ENCODE assay signal across 12 cellular contexts in the genomic region with DNA sequence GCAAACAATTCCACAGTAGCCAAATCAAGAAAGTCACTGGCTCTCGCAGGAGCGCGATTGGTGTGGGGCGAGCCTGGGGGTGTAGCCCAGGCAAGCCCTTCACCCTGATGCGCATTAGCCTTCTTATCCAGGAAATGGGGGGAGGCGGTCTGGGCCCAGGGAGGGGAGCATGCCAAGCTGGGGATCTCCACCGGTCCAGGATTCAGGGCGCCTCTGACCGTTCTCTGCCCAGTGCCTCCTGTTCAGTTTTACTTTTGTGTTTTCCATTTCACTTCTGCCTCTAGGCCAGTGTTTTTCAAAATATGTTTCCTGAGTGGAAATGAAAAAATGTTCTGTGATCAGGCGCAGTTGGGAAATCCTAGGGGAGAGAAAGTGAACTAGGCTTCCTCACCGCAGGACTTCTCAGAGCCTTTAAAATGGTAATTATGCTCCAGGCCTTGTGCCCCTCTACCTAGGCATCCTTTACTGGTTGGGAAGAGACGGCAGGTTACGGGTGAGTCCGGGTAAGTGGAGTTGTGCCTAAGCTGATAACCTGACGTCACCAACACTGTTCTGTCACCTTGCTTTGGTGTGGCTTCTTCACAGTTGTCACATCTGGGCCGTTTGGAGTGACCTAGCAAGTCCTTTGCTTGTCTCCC. TPM values are rescaled to one million over a fixed set of nuclear protein-coding genes. Genes with fewer than 3 reads are reported as not detected.
A peak's percentile ranks its signal among the peaks of the same experiment; 100 is the strongest.
DNase-seq lines count a peak whose midpoint lies in the region; ATAC-seq, FAIRE-seq and TF ChIP-seq lines count a peak whose summit lies in the region.
"Had no signal": no experiment of that assay in that cellular context is flagged by ENCODE, and none has a peak within 500 bp of the region (broad histone marks: within the 10 kb centered on the region; RNA-seq: fewer than 3 reads in every experiment).

No MANE protein-coding gene starts in this region.

- no peak overlapping the region for H3K4me3 Mint-ChIP-seq in activated T-cell treated with anti-CD3 and anti-CD28 coated beads, Interleukin-2, amount 50 U/mL, for 4 hours

- H2AFZ ChIP-seq in K562 (ENCODE audit: low read depth, low read length), result no peak overlapping the region

- H3K9me3 ChIP-seq in K562 (replicated peaks; ENCODE audit: control insufficient read depth, insufficient read depth, low read depth, low read length), result no peaks in the 10 kb centered on the region
- no peaks in the 10 kb centered on the region for H3K9me3 ChIP-seq in thyroid gland

- H3K9ac ChIP-seq in K562 (ENCODE audit: insufficient read depth in 1 of 2, low read depth in 2 of 2, low read length in 2 of 2), result peak overlapping the region in 1 of 2 experiments; percentile 65; a peak in 1 of 4 replicates

- no peak for DNase-seq in activated T-cell treated with anti-CD3 and anti-CD28 coated beads, Interleukin-2, amount 50 U/mL, for 4 hours
- DNase-seq in activated T-cell treated with anti-CD3 and anti-CD28 coated beads for 4 hours, result no peak
- no peak for DNase-seq in K562 (ENCODE audit: extremely low read depth in 1 of 4, low spot score in 3 of 4)
- DNase-seq in lung microvascular endothelial cell (ENCODE audit: low read depth in 2 of 2), result peak; percentile 46 to 80
- DNase-seq in thyroid gland, result no peak
- no peak for DNase-seq in effector CD8-positive, alpha-beta T cell (lab: John Stamatoyannopoulos, UW)
- no peak for DNase-seq in HTR-8/SVneo (ENCODE audit: insufficient read length, low spot score)
- DNase-seq: activated gamma-delta T cell treated with Interleukin-2 at 50 U/mL for 16 hours, NCI-H1436, NCI-H748 treated with DMSO at 0.1 percent for 48 hours had no signal

- in situ Hi-C loops in K562 (cut with MboI), result no loop called here

- peak; percentile 30 to 41 for ATAC-seq in activated T-cell treated with anti-CD3 and anti-CD28 coated beads, Interleukin-2, amount 50 U/mL, for 4 hours
- ATAC-seq in K562 (no peak), GM19328 (IDR thresholded peaks at IDR 0.05; ENCODE audit: unreplicated experiment) (no peak)

- H3K27ac ChIP-seq in K562 (ENCODE audit: extremely low read depth, low read depth, low read length), result no peak overlapping the region
- H3K27ac ChIP-seq in thyroid gland, result peak overlapping the region in 2 of 3 donors; percentile 55 to 71
- H3K27ac ChIP-seq: epithelial cell of prostate had no signal

- TF ChIP-seq EP300 in K562 (IDR thresholded peaks at IDR 0.05; ENCODE audit: low read length), result no peak

- TF ChIP-seq POLR2A in K562 (conservative IDR thresholded peaks at IDR 0.05) (no peak), thyroid gland (IDR thresholded peaks at IDR 0.05) (no peak)

- H3K79me2 ChIP-seq in K562 (ENCODE audit: control insufficient read depth, insufficient read depth, low read length), result peaks cover 45% of the 10 kb centered on the region

- H3K36me3 ChIP-seq in K562 (ENCODE audit: control insufficient read depth, insufficient read depth, low read length) (peaks cover 26% of the 10 kb centered on the region; the same call in 2 of the 3 replicates), thyroid gland (no peaks in the 10 kb centered on the region)

- BruUV-seq in K562 (replicated peaks; lab: Mats Ljungman, UMichigan), result no TSS peak

- H3K4me3 ChIP-seq in K562 (no peak overlapping the region), thyroid gland (replicated peaks in 1 of 3) (no peak overlapping the region)

- TF ChIP-seq CTCF in K562 (IDR thresholded peaks at IDR 0.05 in 2 of 3, conservative IDR thresholded peaks at IDR 0.05 in 1 of 3; ENCODE audit: insufficient read depth in 2 of 3, low read depth in 1 of 3, low read length in 3 of 3), result no peak
- TF ChIP-seq CTCF in thyroid gland (IDR thresholded peaks at IDR 0.05), result no peak

- peaks cover 7% of the 10 kb centered on the region for H3K9me1 ChIP-seq in K562 (ENCODE audit: control insufficient read depth, insufficient read depth, low read length)

- no peak for TF ChIP-seq RAD21 in K562 (CRISPR knock-in tag; conservative IDR thresholded peaks at IDR 0.05 in 1 of 2, IDR thresholded peaks at IDR 0.05 in 1 of 2)

- 83% methylated on average over 16 of the region's 16 CpGs for WGBS in K562 (ENCODE audit: insufficient coverage, low coverage, missing lambda C conversion rate)
- WGBS in thyroid gland, 2 donors, result 81 to 89% methylated on average over 16 of the region's 16 CpGs

- H3K4me1 ChIP-seq in K562 (replicated peaks in 1 of 2; ENCODE audit: control insufficient read depth in 2 of 2, insufficient read depth in 2 of 2, low read length in 2 of 2) (peaks cover 3 to 22% of the 10 kb centered on the region in 2 experiments; a peak in 4 of 5 replicates), thyroid gland (peaks cover 48 to 86% of the 10 kb centered on the region in 2 donors)

- FAIRE-seq in K562 (lab: Jason Lieb, UNC) (no peak), HTR-8/SVneo (lab: Jason Lieb, UNC) (no peak)

- H4K20me1 ChIP-seq in K562 (replicated peaks; ENCODE audit: control insufficient read depth, insufficient read depth, low read length), result peaks cover 19% of the 10 kb centered on the region

- POLR2A ChIA-PET in K562 (lab: Yijun Ruan, JAX), result interaction anchor here (0.6 to 1.1 kb wide), 3 partner anchors 11 to 166 kb away, joined by 3 to 5 read pairs (median 3); no protein-coding TSS in a partner anchor

- no peaks in the 10 kb centered on the region for H3K27me3 Mint-ChIP-seq in activated T-cell treated with anti-CD3 and anti-CD28 coated beads, Interleukin-2, amount 50 U/mL, for 4 hours (ENCODE audit: low read depth)

- H3K4me1 Mint-ChIP-seq in activated T-cell treated with anti-CD3 and anti-CD28 coated beads, Interleukin-2, amount 50 U/mL, for 4 hours (ENCODE audit: low read depth), result peaks cover 59% of the 10 kb centered on the region

- CTCF ChIA-PET in K562 (lab: Yijun Ruan, JAX; ENCODE audit: low intra/inter-chr PET ratio), result no interaction called here

- H3K36me3 Mint-ChIP-seq in activated T-cell treated with anti-CD3 and anti-CD28 coated beads, Interleukin-2, amount 50 U/mL, for 4 hours (ENCODE audit: insufficient read depth), result no peaks in the 10 kb centered on the region

- H3K27me3 ChIP-seq in K562 (ENCODE audit: control insufficient read depth in 2 of 2, insufficient read depth in 2 of 2, low read length in 2 of 2) (no peaks in the 10 kb centered on the region), thyroid gland (no peaks in the 10 kb centered on the region)

- H3K4me2 ChIP-seq in K562 (ENCODE audit: insufficient read depth, low read length), result no peak overlapping the region

- no peaks in the 10 kb centered on the region for H3K9me3 Mint-ChIP-seq in activated T-cell treated with anti-CD3 and anti-CD28 coated beads, Interleukin-2, amount 50 U/mL, for 4 hours

- intact Hi-C loops in K562 (cut with micrococcal nuclease), result no loop called here
- intact Hi-C loops in thyroid gland (cut with DNase I), result no loop called here

TF ChIP-seq in K562, 482 proteins besides CTCF, POLR2A, EP300 and RAD21 (continues in another document):
- peak; percentile 98 for TF ChIP-seq ZNF239 (CRISPR knock-in tag; IDR thresholded peaks at IDR 0.05)
- no peak for TF ChIP-seq GTF2F1 (IDR thresholded peaks at IDR 0.05; ENCODE audit: low read depth, low read length)
- TF ChIP-seq POLR2G (IDR thresholded peaks at IDR 0.05; ENCODE audit: low read depth, low read length), result 0 out of 2 replicates have a peak, but pooled peaks have one; percentile 8
- TF ChIP-seq SETDB1 (IDR thresholded peaks at IDR 0.05; ENCODE audit: low read length), result no peak

RNA-seq across cellular contexts. Expression of a gene that starts 18.4 kb away (rescaled TPM):
- 1 to 10 TPM; 7.7 to 8.5 (median 7.9) TPM for total RNA-seq in activated T-cell treated with anti-CD3 and anti-CD28 coated beads, Interleukin-2, amount 50 U/mL, for 4 hours
- 28.3 and 69.8 TPM in 2 replicates for total RNA-seq in K562 (2011; cell fraction: chromatin; rRNA removed; ENCODE audit: low replicate concordance)
- 63.7 and 66.6 TPM in 2 replicates for total RNA-seq in K562 (2011; cell fraction: nucleolus; rRNA removed)
- total RNA-seq in K562 (2011; cell fraction: nucleoplasm; rRNA removed), result 37.9 and 42.2 TPM in 2 replicates
- 14.9 and 23.8 TPM in 2 replicates for total RNA-seq in K562 (2014; rRNA removed)
- total RNA-seq in K562 (2014; rRNA removed; fragmentation: Illumina TruSeq; extraction: Trizol), result 2.1 and 3.1 TPM in 2 replicates
- 13.6 and 15.3 TPM in 2 replicates for total RNA-seq in K562 (2015; rRNA removed; fragmentation: Illumina TruSeq; extraction: Trizol)
- total RNA-seq in K562 (2021), result 43.1 and 44.2 TPM in 2 replicates
- 5.1 and 11.0 TPM in 2 replicates for polyA plus RNA-seq in K562 (2011; rRNA removed)
- polyA plus RNA-seq in K562 (2011; cell fraction: cytosol; rRNA removed), result 9.1 and 15.7 TPM in 2 replicates
- 16.9 and 36.4 TPM in 2 replicates for polyA plus RNA-seq in K562 (2011; cell fraction: nucleus; rRNA removed)
- polyA plus RNA-seq in K562 (2012), result 24.9 and 36.3 TPM in 2 replicates
- polyA plus RNA-seq in K562 (2014; fragmentation: Illumina TruSeq; extraction: Trizol), result 13.5 and 28.2 TPM in 2 replicates
- under 1 TPM; 0.48 to 0.63 TPM for polyA plus RNA-seq in K562 (2014; fragmentation: Nextera tagmentation; extraction: Ambion mirVana)
- 16.1 and 17.6 TPM in 2 replicates for polyA plus RNA-seq in K562 (2014; rRNA removed)
- polyA minus RNA-seq in K562 (2011; rRNA and poly(A)+ RNA removed), result 7.7 and 11.3 TPM in 2 replicates
- polyA minus RNA-seq in K562 (2011; cell fraction: cytosol; rRNA and poly(A)+ RNA removed), result 21.3 and 34.5 TPM in 2 replicates
- 24.4 and 27.9 TPM in 2 replicates for polyA minus RNA-seq in K562 (2011; cell fraction: nucleus; rRNA and poly(A)+ RNA removed)
- 57.3 and 101 TPM in 2 replicates for total RNA-seq in lung microvascular endothelial cell
- total RNA-seq in thyroid gland, result 10 to 100 TPM; 45.8 to 75.5 (median 54.3) TPM

RNA-seq across cellular contexts. Expression of a gene that starts 59.0 kb away (rescaled TPM):
- 10 to 100 TPM; 46.8 to 49.2 (median 47.3) TPM for total RNA-seq in activated T-cell treated with anti-CD3 and anti-CD28 coated beads, Interleukin-2, amount 50 U/mL, for 4 hours
- 53.7 and 91.3 TPM in 2 replicates for total RNA-seq in K562 (2011; cell fraction: chromatin; rRNA removed; ENCODE audit: low replicate concordance)
- total RNA-seq in K562 (2011; cell fraction: nucleolus; rRNA removed), result 78.4 and 79.7 TPM in 2 replicates
- total RNA-seq in K562 (2011; cell fraction: nucleoplasm; rRNA removed), result 73.5 and 93.0 TPM in 2 replicates
- total RNA-seq in K562 (2014; rRNA removed) (50.5 and 57.6 TPM in 2 replicates), K562 (2014; rRNA removed; fragmentation: Illumina TruSeq; extraction: Trizol) (30.2 and 30.8 TPM in 2 replicates), K562 (2015; rRNA removed; fragmentation: Illumina TruSeq; extraction: Trizol) (31.7 and 32.5 TPM in 2 replicates), K562 (2021) (64.9 and 66.0 TPM in 2 replicates), lung microvascular endothelial cell (5.0 and 5.4 TPM in 2 replicates), thyroid gland (10 to 100 TPM; 12.4 to 28.3 (median 24.4) TPM)
- polyA plus RNA-seq in K562 (2011; rRNA removed) (23.6 and 34.9 TPM in 2 replicates), K562 (2014; fragmentation: Illumina TruSeq; extraction: Trizol) (47.0 and 49.5 TPM in 2 replicates), K562 (2014; fragmentation: Nextera tagmentation; extraction: Ambion mirVana) (1 to 10 TPM; 2.0 to 4.4 TPM), K562 (2014; rRNA removed) (52.5 and 65.2 TPM in 2 replicates)
- 42.1 and 76.0 TPM in 2 replicates for polyA plus RNA-seq in K562 (2011; cell fraction: cytosol; rRNA removed)
- 53.0 and 81.1 TPM in 2 replicates for polyA plus RNA-seq in K562 (2011; cell fraction: nucleus; rRNA removed)
- 38.0 and 127 TPM in 2 replicates for polyA plus RNA-seq in K562 (2012)
- polyA minus RNA-seq in K562 (2011; rRNA and poly(A)+ RNA removed), result 22.4 and 23.0 TPM in 2 replicates
- polyA minus RNA-seq in K562 (2011; cell fraction: cytosol; rRNA and poly(A)+ RNA removed), result 27.9 and 31.7 TPM in 2 replicates
- 25.2 and 34.9 TPM in 2 replicates for polyA minus RNA-seq in K562 (2011; cell fraction: nucleus; rRNA and poly(A)+ RNA removed)

Comparison
In these comparisons a context has a peak if more than half of its experiments do, and no peak if none do; other contexts are left out.
1. ATAC-seq: peak in activated T-cell treated with anti-CD3 and anti-CD28 coated beads, Interleukin-2, amount 50 U/mL, for 4 hours (2 of 2); none in K562 (single experiment) and GM19328 (single experiment).
2. DNase-seq: peak in lung microvascular endothelial cell (2 of 2); none in activated T-cell treated with anti-CD3 and anti-CD28 coated beads, Interleukin-2, amount 50 U/mL, for 4 hours (single experiment), activated T-cell treated with anti-CD3 and anti-CD28 coated beads for 4 hours (single experiment), K562 (0 of 4), thyroid gland (0 of 2), effector CD8-positive, alpha-beta T cell (single experiment) and HTR-8/SVneo (single experiment).